Comparison of ENCODE assay signal across 18 cellular contexts in genomic region chr3:42743204-42743995, GRCh38. TPM values are rescaled to one million over a fixed set of nuclear protein-coding genes. Genes with fewer than 3 reads are reported as not detected.
DNase-seq lines count a peak whose midpoint lies in the region; ATAC-seq and TF ChIP-seq lines count a peak whose summit lies in the region.
"Had no signal": no experiment of that assay in that cellular context is flagged by ENCODE, and none has a peak within 500 bp of the region (broad histone marks: within the 10 kb centered on the region; RNA-seq: fewer than 3 reads in every experiment).

No MANE protein-coding gene starts in this region.

- intact Hi-C loops in PC-9 (cut with micrococcal nuclease; ENCODE audit: unreplicated experiment), result loop anchor here (5.0 kb wide), 1 partner anchor 186 kb away; no protein-coding TSS in a partner anchor

- TF ChIP-seq CTCF in endodermal cell (conservative IDR thresholded peaks at IDR 0.05) (no peak), PC-9 (conservative IDR thresholded peaks at IDR 0.05) (no peak)

- WGBS in endodermal cell (ENCODE audit: insufficient coverage in 1 of 2, insufficient read length in 1 of 2), 2 experiments, result 88 to 96% methylated on average over 3 to 7 of the region's 7 CpGs

- no peaks in the 10 kb centered on the region for H4K20me1 ChIP-seq in PC-9 (ENCODE audit: insufficient read depth)

- CTCF ChIA-PET in PC-9 (lab: Charles Lee), result no interaction called here

- no peaks in the 10 kb centered on the region for H3K9me2 ChIP-seq in PC-9 (ENCODE audit: insufficient read depth)

- H3K9me3 ChIP-seq in endodermal cell (ENCODE audit: control insufficient read depth, low read length), result no peaks in the 10 kb centered on the region
- H3K9me3 ChIP-seq in PC-9 (ENCODE audit: insufficient read depth, low read depth), result no peaks in the 10 kb centered on the region
- H3K9me3 ChIP-seq: stomach, uterus had no signal

- peak; percentile 10 for ATAC-seq in stimulated activated naive CD8-positive, alpha-beta T cell treated with anti-CD3 and anti-CD28 coated beads, Interleukin-15, amount 100 ng/mL, for 72 hours
- no peak for ATAC-seq in stimulated activated naive CD8-positive, alpha-beta T cell treated with anti-CD3 and anti-CD28 coated beads, Interleukin-15, Interleukin-2, amounts not matched to agents 100 U/mL and 50 U/mL, for 24 hours
- ATAC-seq in HG03469 (IDR thresholded peaks at IDR 0.05; ENCODE audit: unreplicated experiment), result no peak

- POLR2A ChIA-PET in PC-9 (lab: Charles Lee; ENCODE audit: unreplicated experiment), result no interaction called here

- DNase-seq in stimulated activated naive CD8-positive, alpha-beta T cell treated with anti-CD3 and anti-CD28 coated beads, Interleukin-15, amount 100 ng/mL, for 72 hours, result no peak
- DNase-seq in stimulated activated naive CD8-positive, alpha-beta T cell treated with anti-CD3 and anti-CD28 coated beads, Interleukin-15, Interleukin-2, amounts not matched to agents 100 U/mL and 50 U/mL, for 24 hours, result no peak
- DNase-seq in endodermal cell (no peak), PC-9 (no peak), SW480 (ENCODE audit: low spot score) (no peak), midbrain (lab: John Stamatoyannopoulos, UW) (no peak)

- H3K4me3 ChIP-seq in endodermal cell (ENCODE audit: low read length), result no peak overlapping the region
- H3K4me3 ChIP-seq in rectal smooth muscle tissue (ENCODE audit: low read length), result no peak overlapping the region
- H3K4me3 ChIP-seq in PC-9, result no peak overlapping the region
- H3K4me3 ChIP-seq: stomach, uterus had no signal

- H3K36me3 Mint-ChIP-seq in endodermal cell (ENCODE audit: low read depth), result no peaks in the 10 kb centered on the region
- H3K36me3 Mint-ChIP-seq: activated naive CD8-positive, alpha-beta T cell treated with anti-CD3 and anti-CD28 coated beads, Interleukin-2, amount 10 ng/mL, durations not matched to agents 7 days and 5 days; brain; natural killer cell treated with Interleukin-12 subunit alpha and Interleukin-12 subunit beta and Interleukin-15 and Interleukin-18, amount 100 ng/mL, for 72 hours had no signal

- H3K4me1 Mint-ChIP-seq in stimulated activated naive CD8-positive, alpha-beta T cell treated with anti-CD3 and anti-CD28 coated beads, Interleukin-15, amount 100 ng/mL, for 72 hours, result peaks cover 11% of the 10 kb centered on the region
- H3K4me1 Mint-ChIP-seq in endodermal cell, result peaks cover 4% of the 10 kb centered on the region

- H3K36me3 ChIP-seq in endodermal cell (ENCODE audit: control insufficient read depth, insufficient read depth, low read length) (no peaks in the 10 kb centered on the region), rectal smooth muscle tissue (ENCODE audit: control insufficient read depth, insufficient read depth, low read length) (no peaks in the 10 kb centered on the region), PC-9 (ENCODE audit: low read depth) (no peaks in the 10 kb centered on the region)
- H3K36me3 ChIP-seq: stomach, uterus had no signal

- H3K9me3 Mint-ChIP-seq in stimulated activated naive CD8-positive, alpha-beta T cell treated with anti-CD3 and anti-CD28 coated beads, Interleukin-15, amount 100 ng/mL, for 72 hours, result no peaks in the 10 kb centered on the region
- H3K9me3 Mint-ChIP-seq in endodermal cell, result peaks cover 2% of the 10 kb centered on the region
- H3K9me3 Mint-ChIP-seq: activated naive CD8-positive, alpha-beta T cell treated with anti-CD3 and anti-CD28 coated beads, Interleukin-2, amount 10 ng/mL, durations not matched to agents 7 days and 5 days; dendritic cell treated with granulocyte-macrophage colony-stimulating factor and Interleukin-4, amounts not matched to agents 40 ng/mL and 50 ng/mL, for 4 days; natural killer cell treated with Interleukin-12 subunit alpha and Interleukin-12 subunit beta and Interleukin-15 and Interleukin-18, amount 100 ng/mL, for 72 hours had no signal

- no peaks in the 10 kb centered on the region for H3K79me2 ChIP-seq in PC-9 (ENCODE audit: low read depth)

- H3F3A ChIP-seq in PC-9 (ENCODE audit: insufficient read depth, low read depth), result 0 out of 2 replicates have a peak, but pooled peaks cover 3% of the 10 kb centered on the region

- H3K4me1 ChIP-seq in endodermal cell (ENCODE audit: control insufficient read depth, insufficient read depth, low read length), result no peaks in the 10 kb centered on the region
- peaks cover 29% of the 10 kb centered on the region for H3K4me1 ChIP-seq in rectal smooth muscle tissue (ENCODE audit: control insufficient read depth, insufficient read depth, low read length)
- H3K4me1 ChIP-seq in PC-9 (replicated peaks; ENCODE audit: insufficient read depth), result 0 out of 2 replicates have a peak, but pooled peaks cover 12% of the 10 kb centered on the region

- no peak overlapping the region for H3K9ac ChIP-seq in endodermal cell (ENCODE audit: extremely low read depth, low read length, poor library complexity, severe bottlenecking)
- H3K9ac ChIP-seq in rectal smooth muscle tissue (ENCODE audit: low read length), result no peak overlapping the region

- H3K4me3 Mint-ChIP-seq in stimulated activated naive CD8-positive, alpha-beta T cell treated with anti-CD3 and anti-CD28 coated beads, Interleukin-15, amount 100 ng/mL, for 72 hours, result no peak overlapping the region
- H3K4me3 Mint-ChIP-seq in endodermal cell, result no peak overlapping the region
- H3K4me3 Mint-ChIP-seq: activated naive CD8-positive, alpha-beta T cell treated with anti-CD3 and anti-CD28 coated beads, Interleukin-2, amount 10 ng/mL, durations not matched to agents 7 days and 5 days; brain; dendritic cell treated with granulocyte-macrophage colony-stimulating factor and Interleukin-4, amounts not matched to agents 40 ng/mL and 50 ng/mL, for 4 days; natural killer cell treated with Interleukin-12 subunit alpha and Interleukin-12 subunit beta and Interleukin-15 and Interleukin-18, amount 100 ng/mL, for 72 hours had no signal

- BruUV-seq in PC-9 (replicated peaks; lab: Mats Ljungman, UMichigan), result no TSS peak

- H3K27me3 ChIP-seq in endodermal cell (ENCODE audit: control insufficient read depth, insufficient read depth, low read length, poor library complexity, severe bottlenecking), result no peaks in the 10 kb centered on the region
- no peaks in the 10 kb centered on the region for H3K27me3 ChIP-seq in rectal smooth muscle tissue (ENCODE audit: control insufficient read depth, insufficient read depth, low read length)
- no peaks in the 10 kb centered on the region for H3K27me3 ChIP-seq in PC-9 (ENCODE audit: insufficient read depth, low read depth)
- H3K27me3 ChIP-seq: stomach, uterus had no signal

- no peak overlapping the region for H3K4me2 ChIP-seq in PC-9

- no peaks in the 10 kb centered on the region for H3K27me3 Mint-ChIP-seq in stimulated activated naive CD8-positive, alpha-beta T cell treated with anti-CD3 and anti-CD28 coated beads, Interleukin-15, amount 100 ng/mL, for 72 hours
- H3K27me3 Mint-ChIP-seq in endodermal cell (ENCODE audit: insufficient read depth), result no peaks in the 10 kb centered on the region
- H3K27me3 Mint-ChIP-seq: brain; dendritic cell treated with granulocyte-macrophage colony-stimulating factor and Interleukin-4, amounts not matched to agents 40 ng/mL and 50 ng/mL, for 4 days; natural killer cell treated with Interleukin-12 subunit alpha and Interleukin-12 subunit beta and Interleukin-15 and Interleukin-18, amount 100 ng/mL, for 72 hours had no signal

- H2AFZ ChIP-seq in PC-9, result no peak overlapping the region

- no peak overlapping the region for H3K27ac ChIP-seq in endodermal cell (ENCODE audit: low read depth, low read length)
- peak overlapping the region; percentile 34 for H3K27ac ChIP-seq in rectal smooth muscle tissue (ENCODE audit: low read depth, low read length)
- no peak overlapping the region for H3K27ac ChIP-seq in PC-9

- no peak overlapping the region for H3K27ac Mint-ChIP-seq in stimulated activated naive CD8-positive, alpha-beta T cell treated with anti-CD3 and anti-CD28 coated beads, Interleukin-15, amount 100 ng/mL, for 72 hours
- H3K27ac Mint-ChIP-seq in endodermal cell, result peak overlapping the region; percentile 24
- H3K27ac Mint-ChIP-seq: activated naive CD8-positive, alpha-beta T cell treated with anti-CD3 and anti-CD28 coated beads, Interleukin-2, amount 10 ng/mL, durations not matched to agents 7 days and 5 days; dendritic cell treated with granulocyte-macrophage colony-stimulating factor and Interleukin-4, amounts not matched to agents 40 ng/mL and 50 ng/mL, for 4 days; natural killer cell treated with Interleukin-12 subunit alpha and Interleukin-12 subunit beta and Interleukin-15 and Interleukin-18, amount 100 ng/mL, for 72 hours had no signal

RNA-seq across cellular contexts. Expression of gene CCDC13, which starts 29.7 kb away (rescaled TPM):
- 1 to 10 TPM in 1 of 2 donors, under 1 TPM in 1; 0.64 to 1.1 TPM for total RNA-seq in endodermal cell
- 1.5 TPM for polyA plus RNA-seq in endodermal cell (2013, experiment 1 of 2)
- 0.95 TPM for polyA plus RNA-seq in endodermal cell (2013, experiment 2 of 2)
- 0.41 TPM in 1 of 2 replicates, not detected in the other for total RNA-seq in PC-9 (2021)

RNA-seq across cellular contexts. Expression of gene HHATL, which starts 40.8 kb away (rescaled TPM):
- total RNA-seq in endodermal cell, result not detected
- polyA plus RNA-seq in endodermal cell (2013, experiment 1 of 2), result not detected
- polyA plus RNA-seq in endodermal cell (2013, experiment 2 of 2), result not detected
- not detected in 2 replicates for total RNA-seq in PC-9 (2021)
- total RNA-seq: activated naive CD8-positive, alpha-beta T cell treated with anti-CD3 and anti-CD28 coated beads, Interleukin-2, amount 10 ng/mL, durations not matched to agents 7 days and 5 days; fibroblast of villous mesenchyme; MCF 10A; natural killer cell treated with Interleukin-12 subunit alpha and Interleukin-12 subunit beta and Interleukin-15 and Interleukin-18, amount 100 ng/mL, for 72 hours; stomach had no signal

RNA-seq across cellular contexts. Expression of gene KLHL40, which starts 58.1 kb away (rescaled TPM):
- total RNA-seq in endodermal cell (not detected), PC-9 (2021) (not detected in 2 replicates)
- 0.21 TPM for polyA plus RNA-seq in endodermal cell (2013, experiment 1 of 2)
- 0.21 TPM for polyA plus RNA-seq in endodermal cell (2013, experiment 2 of 2)
- total RNA-seq: activated naive CD8-positive, alpha-beta T cell treated with anti-CD3 and anti-CD28 coated beads, Interleukin-2, amount 10 ng/mL, durations not matched to agents 7 days and 5 days; fibroblast of villous mesenchyme; MCF 10A; mesenteric fat pad; natural killer cell treated with Interleukin-12 subunit alpha and Interleukin-12 subunit beta and Interleukin-15 and Interleukin-18, amount 100 ng/mL, for 72 hours; posterior vena cava; uterus had no signal
